8 cellular contexts compared by ENCODE assay signal in genomic region chr9:129997706-129998105, GRCh38. TPM values are rescaled to one million over a fixed set of nuclear protein-coding genes. Genes with fewer than 3 reads are reported as not detected.
DNase-seq lines count a peak whose midpoint lies in the region; ATAC-seq and TF ChIP-seq lines count a peak whose summit lies in the region.
"Not testable (repeated sequence)": the region's sequence is repeated elsewhere in the genome, so short reads cannot be mapped to it uniquely, and the experiment has no call there.

No MANE protein-coding gene starts in this region.

- H3K36me3 Mint-ChIP-seq in CD14-positive monocyte: peaks cover 21 to 35% of the 10 kb centered on the region in 2 donors
- peaks cover 44% of the 10 kb centered on the region for H3K36me3 Mint-ChIP-seq in activated CD4-positive, alpha-beta T cell treated with anti-CD3 and anti-CD28 coated beads, Interleukin-2, amount 10 ng/mL, durations not matched to agents 24 days and 14 days (ENCODE audit: low read depth)
- H3K36me3 Mint-ChIP-seq in activated T-cell treated with anti-CD3 and anti-CD28 coated beads, Interleukin-2, amount 50 U/mL, for 72 hours (ENCODE audit: insufficient read depth in 2 of 2): peaks cover 16 to 37% of the 10 kb centered on the region in 2 donors
- peaks cover 15% of the 10 kb centered on the region for H3K36me3 Mint-ChIP-seq in activated naive CD8-positive, alpha-beta T cell

- not testable (repeated sequence) for H3K27me3 Mint-ChIP-seq in CD14-positive monocyte (ENCODE audit: low read depth in 3 of 3); activated CD4-positive, alpha-beta T cell treated with anti-CD3 and anti-CD28 coated beads, Interleukin-2, amount 10 ng/mL, durations not matched to agents 24 days and 14 days; activated T-cell treated with anti-CD3 and anti-CD28 coated beads, Interleukin-2, amount 50 U/mL, for 72 hours (ENCODE audit: low read depth); activated naive CD8-positive, alpha-beta T cell

- H3K27me3 ChIP-seq in OCI-LY3 (ENCODE audit: low read depth, low read length); esophagus muscularis mucosa; sigmoid colon: not testable (repeated sequence)

- peak overlapping the region; percentile 76 for H3K9ac ChIP-seq in OCI-LY3 (ENCODE audit: low read length)

- not testable (repeated sequence) for DNase-seq in CD14-positive monocyte (ENCODE audit: low spot score); GM12864 (ENCODE audit: low read depth); activated CD4-positive, alpha-beta T cell treated with anti-CD3 and anti-CD28 coated beads, Interleukin-2, amount 10 ng/mL, durations not matched to agents 24 days and 14 days; activated T-cell treated with anti-CD3 and anti-CD28 coated beads, Interleukin-2, amount 50 U/mL, for 72 hours; esophagus muscularis mucosa (ENCODE audit: extremely low spot score); sigmoid colon

- not testable (repeated sequence) for TF ChIP-seq CTCF in CD14-positive monocyte (IDR thresholded peaks at IDR 0.05); GM12864 (IDR thresholded peaks at IDR 0.05; ENCODE audit: low read depth, low read length, missing control alignments); OCI-LY3 (IDR thresholded peaks at IDR 0.05; ENCODE audit: low read depth, low read length); esophagus muscularis mucosa (IDR thresholded peaks at IDR 0.05); sigmoid colon (IDR thresholded peaks at IDR 0.05)

- H3K4me1 Mint-ChIP-seq in CD14-positive monocyte: peaks cover 36% of the 10 kb centered on the region
- H3K4me1 Mint-ChIP-seq in activated CD4-positive, alpha-beta T cell treated with anti-CD3 and anti-CD28 coated beads, Interleukin-2, amount 10 ng/mL, durations not matched to agents 24 days and 14 days: peaks cover 54% of the 10 kb centered on the region
- peaks cover 86% of the 10 kb centered on the region for H3K4me1 Mint-ChIP-seq in activated T-cell treated with anti-CD3 and anti-CD28 coated beads, Interleukin-2, amount 50 U/mL, for 72 hours (ENCODE audit: low read depth)
- H3K4me1 Mint-ChIP-seq in activated naive CD8-positive, alpha-beta T cell (ENCODE audit: low read depth): peaks cover 73% of the 10 kb centered on the region

- not testable (repeated sequence) for H3K9me3 ChIP-seq in OCI-LY3 (ENCODE audit: insufficient read depth, low read length); esophagus muscularis mucosa; sigmoid colon

- not testable (repeated sequence) for ATAC-seq in activated T-cell treated with anti-CD3 and anti-CD28 coated beads, Interleukin-2, amount 50 U/mL, for 72 hours (replicated peaks in 1 of 2)

- not testable (repeated sequence) for TF ChIP-seq EP300 in esophagus muscularis mucosa (IDR thresholded peaks at IDR 0.05); sigmoid colon (IDR thresholded peaks at IDR 0.05)

- H3K27ac ChIP-seq in OCI-LY3 (ENCODE audit: low read length) (peak overlapping the region; percentile 94), esophagus muscularis mucosa (replicated peaks in 1 of 4) (peak overlapping the region; percentile 71 to 81 (median 80)), sigmoid colon (peak overlapping the region; percentile 34 to 81 (median 78))

- peaks cover 39% of the 10 kb centered on the region for H3K36me3 ChIP-seq in OCI-LY3 (replicated peaks; ENCODE audit: low read depth, low read length)
- H3K36me3 ChIP-seq in esophagus muscularis mucosa: peaks cover 0 to 20% (median 6%) of the 10 kb centered on the region in 4 donors
- H3K36me3 ChIP-seq in sigmoid colon: not testable (repeated sequence)

- not testable (repeated sequence) for H3K4me3 Mint-ChIP-seq in CD14-positive monocyte; activated CD4-positive, alpha-beta T cell treated with anti-CD3 and anti-CD28 coated beads, Interleukin-2, amount 10 ng/mL, durations not matched to agents 24 days and 14 days; activated naive CD8-positive, alpha-beta T cell
- H3K4me3 Mint-ChIP-seq in activated T-cell treated with anti-CD3 and anti-CD28 coated beads, Interleukin-2, amount 50 U/mL, for 72 hours: peak overlapping the region; percentile 15 to 20

- H2AFZ ChIP-seq in OCI-LY3 (ENCODE audit: low read depth, low read length): not testable (repeated sequence)

- H4K20me1 ChIP-seq in OCI-LY3 (ENCODE audit: insufficient read depth, low read length): peaks cover 53% of the 10 kb centered on the region

- intact Hi-C loops in CD14-positive monocyte (cut with micrococcal nuclease): loop anchor here (5.0 to 10.0 kb wide), 4 partner anchors 35 to 110 kb away; no protein-coding TSS in a partner anchor
- intact Hi-C loops in activated CD4-positive, alpha-beta T cell treated with anti-CD3 and anti-CD28 coated beads, Interleukin-2, amount 10 ng/mL, durations not matched to agents 24 days and 14 days (cut with micrococcal nuclease); esophagus muscularis mucosa (cut with DNase I); sigmoid colon (cut with DNase I): not testable (repeated sequence)

- H3K27ac Mint-ChIP-seq in CD14-positive monocyte: peak overlapping the region; percentile 56 to 100 (median 66)
- peak overlapping the region; percentile 86 for H3K27ac Mint-ChIP-seq in activated CD4-positive, alpha-beta T cell treated with anti-CD3 and anti-CD28 coated beads, Interleukin-2, amount 10 ng/mL, durations not matched to agents 24 days and 14 days
- H3K27ac Mint-ChIP-seq in activated T-cell treated with anti-CD3 and anti-CD28 coated beads, Interleukin-2, amount 50 U/mL, for 72 hours: peak overlapping the region; percentile 39
- peak overlapping the region; percentile 88 for H3K27ac Mint-ChIP-seq in activated naive CD8-positive, alpha-beta T cell

- peaks cover 77% of the 10 kb centered on the region for H3K4me1 ChIP-seq in OCI-LY3 (ENCODE audit: low read length)
- H3K4me1 ChIP-seq in esophagus muscularis mucosa: peaks cover 16 to 91% (median 82%) of the 10 kb centered on the region in 4 donors
- H3K4me1 ChIP-seq in sigmoid colon: peaks cover 0 to 76% (median 68%) of the 10 kb centered on the region in 4 donors

- 89% methylated on average over 3 of the region's 3 CpGs for WGBS in esophagus muscularis mucosa
- 91 to 95% methylated on average over 3 of the region's 3 CpGs for WGBS in sigmoid colon, 2 donors

- peaks cover 100% of the 10 kb centered on the region for H3K79me2 ChIP-seq in OCI-LY3 (ENCODE audit: low read length)

- H3K4me2 ChIP-seq in OCI-LY3 (ENCODE audit: low read length): peak overlapping the region; percentile 88

- not testable (repeated sequence) for TF ChIP-seq POLR2A in esophagus muscularis mucosa (IDR thresholded peaks at IDR 0.05; ENCODE audit: low read depth); sigmoid colon (IDR thresholded peaks at IDR 0.05)

- not testable (repeated sequence) for H3K9me3 Mint-ChIP-seq in CD14-positive monocyte; activated CD4-positive, alpha-beta T cell treated with anti-CD3 and anti-CD28 coated beads, Interleukin-2, amount 10 ng/mL, durations not matched to agents 24 days and 14 days; activated T-cell treated with anti-CD3 and anti-CD28 coated beads, Interleukin-2, amount 50 U/mL, for 72 hours; activated naive CD8-positive, alpha-beta T cell (ENCODE audit: low read depth)

- H3K4me3 ChIP-seq in GM12864 (ENCODE audit: low read depth, low read length): peak overlapping the region; percentile 7; the same call in 1 of the 2 replicates
- peak overlapping the region; percentile 55 for H3K4me3 ChIP-seq in OCI-LY3 (ENCODE audit: low read length)
- H3K4me3 ChIP-seq in esophagus muscularis mucosa, sigmoid colon: not testable (repeated sequence)

RNA-seq across cellular contexts. Expression of gene FNBP1, which starts 45.3 kb away (rescaled TPM):
- polyA plus RNA-seq in CD14-positive monocyte (10 to 100 TPM; 51.4 to 60.7 TPM), sigmoid colon (10 to 100 TPM; 12.5 to 39.0 (median 13.2) TPM)
- 245 TPM in 2 replicates for total RNA-seq in activated CD4-positive, alpha-beta T cell treated with anti-CD3 and anti-CD28 coated beads, Interleukin-2, amount 10 ng/mL, durations not matched to agents 24 days and 14 days
- 100 to 1,000 TPM; 301 to 323 TPM for total RNA-seq in activated T-cell treated with anti-CD3 and anti-CD28 coated beads, Interleukin-2, amount 50 U/mL, for 72 hours
- total RNA-seq in esophagus muscularis mucosa (100 to 1,000 TPM; 177 to 317 (median 254) TPM), sigmoid colon (100 to 1,000 TPM in 3 of 4 donors, 10 to 100 TPM in 1; 92.8 to 172 (median 104) TPM)

RNA-seq across cellular contexts. Expression of gene GPR107, which starts 56.0 kb away (rescaled TPM):
- polyA plus RNA-seq in CD14-positive monocyte (1 to 10 TPM; 6.0 TPM), sigmoid colon (10 to 100 TPM in 1 of 3 donors, 1 to 10 TPM in 2; 3.6 to 34.1 (median 3.7) TPM)
- 19.2 and 23.6 TPM in 2 replicates for total RNA-seq in activated CD4-positive, alpha-beta T cell treated with anti-CD3 and anti-CD28 coated beads, Interleukin-2, amount 10 ng/mL, durations not matched to agents 24 days and 14 days
- total RNA-seq in activated T-cell treated with anti-CD3 and anti-CD28 coated beads, Interleukin-2, amount 50 U/mL, for 72 hours: 10 to 100 TPM; 27.3 to 31.7 TPM
- total RNA-seq in esophagus muscularis mucosa (10 to 100 TPM; 19.9 to 34.7 (median 30.8) TPM), sigmoid colon (10 to 100 TPM; 18.9 to 27.7 (median 21.6) TPM)
